In the genomic region with DNA sequence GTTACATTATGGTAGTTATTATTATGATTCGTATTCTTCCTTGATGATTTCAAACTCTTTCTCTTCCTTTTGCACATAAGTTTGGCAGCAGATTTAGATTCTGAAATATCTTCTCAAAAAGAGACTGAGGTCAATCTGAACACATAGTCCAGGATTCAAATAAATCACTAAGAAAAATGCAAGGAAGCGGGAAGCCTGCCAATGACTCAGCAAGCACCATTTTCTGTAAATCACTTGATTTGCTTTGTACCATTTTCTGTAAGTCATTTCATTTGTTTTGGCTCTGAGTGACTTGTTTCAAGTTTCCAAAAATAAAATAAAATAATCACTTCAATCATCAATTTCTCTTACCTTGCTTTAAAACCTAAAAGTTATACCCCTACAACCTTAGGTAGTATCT, we compare ENCODE assay signal across 17 cellular contexts. TPM values are rescaled to one million over a fixed set of nuclear protein-coding genes. Genes with fewer than 3 reads are reported as not detected.
DNase-seq lines count a peak whose midpoint lies in the region; ATAC-seq and TF ChIP-seq lines count a peak whose summit lies in the region.
"Had no signal": no experiment of that assay in that cellular context is flagged by ENCODE, and none has a peak within 500 bp of the region (broad histone marks: within the 10 kb centered on the region; RNA-seq: fewer than 3 reads in every experiment).

No MANE protein-coding gene starts in this region.

- intact Hi-C loops in natural killer cell (cut with micrococcal nuclease) (no loop called here), head of caudate nucleus (cut with DNase I) (no loop called here)

- H3K4me1 Mint-ChIP-seq in natural killer cell: no peaks in the 10 kb centered on the region

- no peak overlapping the region for H3K4me3 Mint-ChIP-seq in natural killer cell

- H3K36me3 Mint-ChIP-seq in natural killer cell: no peaks in the 10 kb centered on the region

- H3K9me3 Mint-ChIP-seq in natural killer cell: no peaks in the 10 kb centered on the region

- TF ChIP-seq CTCF in natural killer cell (IDR thresholded peaks at IDR 0.05): no peak

- H3K27ac Mint-ChIP-seq in natural killer cell: no peak overlapping the region

- ATAC-seq in GM21723 (IDR thresholded peaks at IDR 0.05; ENCODE audit: unreplicated experiment): no peak
- ATAC-seq in GM19397 (IDR thresholded peaks at IDR 0.05; ENCODE audit: unreplicated experiment): no peak
- no peak for ATAC-seq in natural killer cell
- ATAC-seq: GM12878, heart right ventricle, mucosa of descending colon had no signal

- H3K27me3 Mint-ChIP-seq in natural killer cell (ENCODE audit: low read depth in 2 of 2): peaks cover 0 to 14% of the 10 kb centered on the region in 2 donors

- DNase-seq in GM04504 (ENCODE audit: low read depth): peak; percentile 60
- DNase-seq in RPMI7951 (ENCODE audit: low read depth): peak; percentile 59
- peak; percentile 85 for DNase-seq in fibroblast of gingiva (ENCODE audit: low read depth)
- peak; percentile 81 for DNase-seq in pulmonary artery endothelial cell (ENCODE audit: low read depth, low spot score)
- DNase-seq in natural killer cell: no peak
- DNase-seq in head of caudate nucleus: no peak
- DNase-seq: activated CD4-positive, CD25-positive, alpha-beta regulatory T cell; activated gamma-delta T cell; central memory CD4-positive, alpha-beta T cell; heart right ventricle; kidney glomerular epithelial cell; mucosa of descending colon; NCI-H2081; T-helper 1 cell had no signal

RNA-seq across cellular contexts. Expression of a gene that starts 24.6 kb away (rescaled TPM):
- total RNA-seq in RPMI7951 (2014; rRNA removed; shearing (Covaris generic)): 7.6 and 10.3 TPM in 2 replicates
- 3.1 and 3.8 TPM in 2 replicates for total RNA-seq in pulmonary artery endothelial cell
- under 1 TPM; 0.09 to 0.31 (median 0.30) TPM for total RNA-seq in natural killer cell

Comparison
In these comparisons a context has a peak if more than half of its experiments do, and no peak if none do; other contexts are left out.
1. DNase-seq: peak in GM04504 (single experiment), RPMI7951 (single experiment), fibroblast of gingiva (single experiment) and pulmonary artery endothelial cell (single experiment); none in natural killer cell (single experiment) and head of caudate nucleus (0 of 42).